In genomic region chr15:57060799-57061198, GRCh38 we compare ENCODE assay signal across 11 cellular contexts.
DNase-seq lines count a peak whose midpoint lies in the region; ATAC-seq and TF ChIP-seq lines count a peak whose summit lies in the region.
"Had no signal": no experiment of that assay in that cellular context is flagged by ENCODE, and none has a peak within 500 bp of the region (broad histone marks: within the 10 kb centered on the region; RNA-seq: fewer than 3 reads in every experiment).

No MANE protein-coding gene starts in this region.

- no TSS peak for BruUV-seq in PC-3 (replicated peaks; lab: Mats Ljungman, UMichigan)

- intact Hi-C loops in PC-3 (cut with micrococcal nuclease) = no loop called here

- DNase-seq in COLO829 (ENCODE audit: low spot score) = peak; percentile 39
- DNase-seq in PC-3 = peak; percentile 84
- DNase-seq in dedifferentiated amniotic fluid mesenchymal stem cell (ENCODE audit: extremely low spot score) = peak; percentile 32
- DNase-seq in midbrain (lab: John Stamatoyannopoulos, UW) = peak; percentile 68
- DNase-seq in retina = no peak
- no peak for DNase-seq in hepatocyte (ENCODE audit: low spot score)
- DNase-seq: activated CD4-positive, alpha-beta T cell treated with anti-CD3 and anti-CD28 coated beads, Interleukin-2, amount 50 U/mL, for 48 hours; SJCRH30; stomach had no signal

- H2AFZ ChIP-seq in PC-3 (ENCODE audit: low read length) = no peak overlapping the region
- H2AFZ ChIP-seq in hepatocyte = no peak overlapping the region

- H3F3A ChIP-seq in PC-3 (ENCODE audit: low read length, unreplicated experiment) = no peaks in the 10 kb centered on the region

- peaks cover 40% of the 10 kb centered on the region for H3K4me1 ChIP-seq in PC-3 (ENCODE audit: insufficient read depth, low read length)
- H3K4me1 ChIP-seq in hepatocyte (ENCODE audit: insufficient read depth) = no peaks in the 10 kb centered on the region
- H3K4me1 ChIP-seq: SJCRH30 had no signal

- H3K27ac ChIP-seq in PC-3 (ENCODE audit: low read length) (peak overlapping the region; percentile 94), hepatocyte (no peak overlapping the region)
- H3K27ac ChIP-seq: SJCRH30, stomach had no signal

- H3K4me2 ChIP-seq in PC-3 (ENCODE audit: low read length) (peak overlapping the region; percentile 73), hepatocyte (no peak overlapping the region)

- H3K27me3 ChIP-seq in PC-3 (ENCODE audit: low read length) (no peaks in the 10 kb centered on the region), hepatocyte (no peaks in the 10 kb centered on the region)
- H3K27me3 ChIP-seq: SJCRH30, stomach had no signal

- CTCF ChIA-PET in PC-3 (lab: Charles Lee) = interaction anchor here (0.8 kb wide), 1 partner anchor 29 kb away, joined by 4 read pairs; no protein-coding TSS in a partner anchor

- H3K9me2 ChIP-seq in PC-3 (replicated peaks; ENCODE audit: low read length) = no peaks in the 10 kb centered on the region
- no peaks in the 10 kb centered on the region for H3K9me2 ChIP-seq in hepatocyte (replicated peaks; ENCODE audit: insufficient read depth)

- H4K20me1 ChIP-seq in PC-3 (ENCODE audit: low read length) = no peaks in the 10 kb centered on the region
- H4K20me1 ChIP-seq in hepatocyte (ENCODE audit: insufficient read depth, poor library complexity, severe bottlenecking) = peaks cover 50% of the 10 kb centered on the region

- POLR2A ChIA-PET in PC-3 (lab: Charles Lee; ENCODE audit: unreplicated experiment) = no interaction called here

- WGBS in hepatocyte (ENCODE audit: low lambda C conversion rate, missing lambda C conversion rate) = 33% methylated on average over 2 of the region's 2 CpGs

- peak overlapping the region; percentile 57 for H3K9ac ChIP-seq in PC-3 (ENCODE audit: low read length)

- H3K9me3 ChIP-seq in PC-3 (ENCODE audit: low read length) = no peaks in the 10 kb centered on the region
- H3K9me3 ChIP-seq in hepatocyte (ENCODE audit: low read depth) = no peaks in the 10 kb centered on the region
- H3K9me3 ChIP-seq: SJCRH30, stomach had no signal

- no peaks in the 10 kb centered on the region for H3K36me3 ChIP-seq in PC-3 (ENCODE audit: low read depth, low read length)
- no peaks in the 10 kb centered on the region for H3K36me3 ChIP-seq in hepatocyte (replicated peaks; ENCODE audit: insufficient read depth, low read depth)
- H3K36me3 ChIP-seq: SJCRH30, stomach had no signal

- ATAC-seq in PC-3 = peak; percentile 97
- ATAC-seq in HG03354 (IDR thresholded peaks at IDR 0.05; ENCODE audit: poor library complexity, severe bottlenecking, unreplicated experiment) = no peak
- ATAC-seq in HG03469 (IDR thresholded peaks at IDR 0.05; ENCODE audit: unreplicated experiment) = no peak

- peak overlapping the region; percentile 13; the same call in 1 of the 2 replicates for H3K4me3 ChIP-seq in PC-3 (ENCODE audit: low read length)
- no peak overlapping the region for H3K4me3 ChIP-seq in hepatocyte
- H3K4me3 ChIP-seq: SJCRH30, stomach had no signal

- H3K79me2 ChIP-seq in PC-3 (ENCODE audit: low read length) = peaks cover 45% of the 10 kb centered on the region
- H3K79me2 ChIP-seq in hepatocyte = peaks cover 84% of the 10 kb centered on the region

- TF ChIP-seq CTCF in PC-3 (conservative IDR thresholded peaks at IDR 0.05; ENCODE audit: low read depth, low read length) = no peak
- TF ChIP-seq CTCF in hepatocyte (IDR thresholded peaks at IDR 0.05; ENCODE audit: poor library complexity) = no peak

Comparison
In these comparisons a context has a peak if more than half of its experiments do, and no peak if none do; other contexts are left out.
1. DNase-seq: peak in COLO829 (single experiment), PC-3 (single experiment), dedifferentiated amniotic fluid mesenchymal stem cell (single experiment) and midbrain (single experiment); none in retina (single experiment) and hepatocyte (single experiment).